In the genomic region with DNA sequence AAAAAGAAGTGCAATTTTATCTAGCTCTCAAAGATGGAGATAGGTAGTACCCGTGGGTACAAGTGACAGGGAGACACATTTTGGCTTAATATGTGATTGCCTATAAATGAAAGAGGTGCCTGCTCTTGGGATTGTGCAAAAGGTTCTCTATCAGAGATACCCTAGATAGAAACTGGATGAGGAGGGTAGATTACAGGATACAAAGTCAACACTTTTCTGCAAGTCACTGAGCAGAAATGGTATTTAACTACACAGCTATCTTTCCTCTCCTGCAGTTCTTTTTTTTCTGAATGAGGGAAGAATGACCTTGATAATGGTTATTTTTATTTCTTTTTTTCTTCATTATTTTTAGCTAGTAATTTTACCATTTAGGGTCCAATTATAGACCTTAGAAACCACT, we compare ENCODE assay signal across 29 cellular contexts.
"Had no signal": no experiment of that assay in that cellular context is flagged by ENCODE, and none has a peak within 500 bp of the region (broad histone marks: within the 10 kb centered on the region; RNA-seq: fewer than 3 reads in every experiment).

No MANE protein-coding gene starts in this region.

- H3K27me3 Mint-ChIP-seq: dendritic cell treated with granulocyte-macrophage colony-stimulating factor and Interleukin-4, amounts not matched to agents 40 ng/mL and 50 ng/mL, for 4 days had no signal

- H3K4me1 ChIP-seq: colonic mucosa, foreskin keratinocyte, gastrocnemius medialis had no signal

- H3K9me3 ChIP-seq: colonic mucosa, esophagus muscularis mucosa, esophagus squamous epithelium, gastrocnemius medialis, gastroesophageal sphincter, heart left ventricle had no signal

- H3K27me3 ChIP-seq: colonic mucosa, dorsolateral prefrontal cortex, esophagus muscularis mucosa, esophagus squamous epithelium, foreskin keratinocyte, gastrocnemius medialis, gastroesophageal sphincter, heart left ventricle, heart right ventricle had no signal

- DNase-seq: colonic mucosa; cortex of kidney; dermis blood vessel endothelial cell; dorsolateral prefrontal cortex; effector CD4-positive, alpha-beta T cell; effector CD8-positive, alpha-beta T cell; effector memory CD4-positive, alpha-beta T cell; effector memory CD8-positive, alpha-beta T cell; endodermal cell; erythroblast; esophagus squamous epithelium; foreskin fibroblast; foreskin keratinocyte; foreskin melanocyte; gastrocnemius medialis; glutamatergic neuron; head of caudate nucleus; heart left ventricle; heart right ventricle had no signal

- H3K4me3 Mint-ChIP-seq: dendritic cell treated with granulocyte-macrophage colony-stimulating factor and Interleukin-4, amounts not matched to agents 40 ng/mL and 50 ng/mL, for 4 days; effector memory CD8-positive, alpha-beta T cell; endodermal cell had no signal

- ATAC-seq: effector memory CD8-positive, alpha-beta T cell; esophagus mucosa; foreskin keratinocyte; gastrocnemius medialis; gastroesophageal sphincter; heart left ventricle; heart right ventricle had no signal

- H3K27ac Mint-ChIP-seq: dendritic cell treated with granulocyte-macrophage colony-stimulating factor and Interleukin-4, amounts not matched to agents 40 ng/mL and 50 ng/mL, for 4 days; effector memory CD8-positive, alpha-beta T cell; endodermal cell had no signal

- H3K4me3 ChIP-seq: colonic mucosa, coronary artery, dorsolateral prefrontal cortex, esophagus muscularis mucosa, esophagus squamous epithelium, gastrocnemius medialis, gastroesophageal sphincter, heart left ventricle, heart right ventricle had no signal

- FAIRE-seq: colon, endometrium, endothelial cell of umbilical vein, frontal cortex had no signal

- H3K27ac ChIP-seq: colonic mucosa, coronary artery, dorsolateral prefrontal cortex, epithelial cell of prostate, esophagus muscularis mucosa, esophagus squamous epithelium, foreskin keratinocyte, gastrocnemius medialis, gastroesophageal sphincter, heart left ventricle, heart right ventricle had no signal

- H3K36me3 ChIP-seq: colonic mucosa, esophagus muscularis mucosa, esophagus squamous epithelium, gastrocnemius medialis, gastroesophageal sphincter, heart left ventricle, heart right ventricle had no signal

- H3K9me3 Mint-ChIP-seq: dendritic cell treated with granulocyte-macrophage colony-stimulating factor and Interleukin-4, amounts not matched to agents 40 ng/mL and 50 ng/mL, for 4 days; effector memory CD8-positive, alpha-beta T cell; endodermal cell had no signal
